Comparison of ENCODE assay signal across 8 cellular contexts in genomic region chr17:1715803-1716075, GRCh38. TPM values are rescaled to one million over a fixed set of nuclear protein-coding genes. Genes with fewer than 3 reads are reported as not detected.
A peak's percentile ranks its signal among the peaks of the same experiment; 100 is the strongest.
DNase-seq lines count a peak whose midpoint lies in the region; ATAC-seq and TF ChIP-seq lines count a peak whose summit lies in the region.

No MANE protein-coding gene starts in this region.

- H3K27me3 Mint-ChIP-seq in activated naive CD4-positive, alpha-beta T cell treated with anti-CD3 and anti-CD28 coated beads for 36 hours (ENCODE audit: low read depth): peaks cover 8% of the 10 kb centered on the region
- H3K27me3 Mint-ChIP-seq in memory B cell: peaks cover 10% of the 10 kb centered on the region

- no peaks in the 10 kb centered on the region for H3K9me3 ChIP-seq in body of pancreas
- H3K9me3 ChIP-seq in upper lobe of left lung: no peaks in the 10 kb centered on the region

- H3K27ac Mint-ChIP-seq in activated naive CD4-positive, alpha-beta T cell treated with anti-CD3 and anti-CD28 coated beads for 36 hours: no peak overlapping the region
- peak overlapping the region; percentile 94 for H3K27ac Mint-ChIP-seq in memory B cell

- no peaks in the 10 kb centered on the region for H3K9me3 Mint-ChIP-seq in activated naive CD4-positive, alpha-beta T cell treated with anti-CD3 and anti-CD28 coated beads for 36 hours
- no peaks in the 10 kb centered on the region for H3K9me3 Mint-ChIP-seq in memory B cell

- TF ChIP-seq POLR2A in body of pancreas (IDR thresholded peaks at IDR 0.05) (no peak), upper lobe of left lung (IDR thresholded peaks at IDR 0.05) (no peak)

- H3K4me1 Mint-ChIP-seq in activated naive CD4-positive, alpha-beta T cell treated with anti-CD3 and anti-CD28 coated beads for 36 hours (ENCODE audit: low read depth): peaks cover 25% of the 10 kb centered on the region
- H3K4me1 Mint-ChIP-seq in memory B cell: peaks cover 21% of the 10 kb centered on the region

- CTCF ChIA-PET in activated naive CD4-positive, alpha-beta T cell treated with anti-CD3 and anti-CD28 coated beads for 36 hours (lab: Charles Lee): interaction anchor here (1.6 kb wide), 1 partner anchor 46 kb away, joined by 6 read pairs; no protein-coding TSS in a partner anchor

- DNase-seq in activated naive CD4-positive, alpha-beta T cell treated with anti-CD3 and anti-CD28 coated beads for 36 hours: no peak
- no peak for DNase-seq in activated naive CD4-positive, alpha-beta T cell treated with Interleukin-2 at 50 U/mL for 16 hours
- DNase-seq in body of pancreas: no peak
- DNase-seq in memory B cell (ENCODE audit: low spot score in 2 of 2): no peak
- DNase-seq in upper lobe of left lung: no peak
- no peak for DNase-seq in activated CD4-positive, alpha-beta T cell treated with anti-CD3 and anti-CD28 coated beads, Interleukin-2, amount 50 U/mL, for 48 hours
- DNase-seq in NOMO-1 treated with DMSO at 0.1 percent for 48 hours (lab: John Stamatoyannopoulos, UW; ENCODE audit: unreplicated experiment): no peak

- H3K36me3 ChIP-seq in body of pancreas (replicated peaks in 1 of 2; ENCODE audit: insufficient read depth in 1 of 2, low read depth in 2 of 2) (peaks cover 0 to 2% of the 10 kb centered on the region in 2 donors), upper lobe of left lung (peaks cover 4 to 32% (median 19%) of the 10 kb centered on the region in 4 donors)

- ATAC-seq in body of pancreas: no peak
- ATAC-seq in memory B cell (ENCODE audit: low read depth): no peak
- no peak for ATAC-seq in upper lobe of left lung (ENCODE audit: low FRiP score in 2 of 2)
- no peak for ATAC-seq in HG03378 (IDR thresholded peaks at IDR 0.05; ENCODE audit: unreplicated experiment)

- no peak for TF ChIP-seq EP300 in upper lobe of left lung (IDR thresholded peaks at IDR 0.05)

- H3K4me3 ChIP-seq in body of pancreas (peak overlapping the region; percentile 82 to 98), upper lobe of left lung (peak overlapping the region; percentile 68 to 98 (median 85))

- no peaks in the 10 kb centered on the region for H3K27me3 ChIP-seq in body of pancreas
- H3K27me3 ChIP-seq in upper lobe of left lung: no peaks in the 10 kb centered on the region

- H3K27ac ChIP-seq in body of pancreas: peak overlapping the region; percentile 96 to 98 (median 97)
- H3K27ac ChIP-seq in upper lobe of left lung: peak overlapping the region; percentile 95 to 100 (median 98)

- TF ChIP-seq CTCF in body of pancreas (IDR thresholded peaks at IDR 0.05) (no peak), upper lobe of left lung (IDR thresholded peaks at IDR 0.05) (no peak)

- peaks cover 43% of the 10 kb centered on the region for H3K4me1 ChIP-seq in body of pancreas
- H3K4me1 ChIP-seq in upper lobe of left lung: peaks cover 45 to 60% (median 54%) of the 10 kb centered on the region in 4 donors

- no peaks in the 10 kb centered on the region for H3K36me3 Mint-ChIP-seq in activated naive CD4-positive, alpha-beta T cell treated with anti-CD3 and anti-CD28 coated beads for 36 hours (ENCODE audit: low read depth)
- H3K36me3 Mint-ChIP-seq in memory B cell: no peaks in the 10 kb centered on the region

- peak overlapping the region; percentile 81 for H3K4me3 Mint-ChIP-seq in activated naive CD4-positive, alpha-beta T cell treated with anti-CD3 and anti-CD28 coated beads for 36 hours
- peak overlapping the region; percentile 96 for H3K4me3 Mint-ChIP-seq in memory B cell

- intact Hi-C loops in activated naive CD4-positive, alpha-beta T cell treated with anti-CD3 and anti-CD28 coated beads for 36 hours (cut with micrococcal nuclease): loop anchor here (1.0 to 10.0 kb wide), 12 partner anchors 31 to 685 kb away; partner anchors contain the start of genes DPH1, INPP5K, MNT and PITPNA
- intact Hi-C loops in body of pancreas (cut with DNase I): no loop called here

- 0% methylated on average over 5 to 6 of the region's 23 CpGs for WGBS in body of pancreas, 2 donors
- 0 to 2% methylated on average over 2 to 13 of the region's 23 CpGs for WGBS in upper lobe of left lung, 2 donors

RNA-seq across cellular contexts. Expression of gene TLCD2, which starts 5.6 kb away (rescaled TPM):
- total RNA-seq in activated naive CD4-positive, alpha-beta T cell treated with anti-CD3 and anti-CD28 coated beads for 36 hours: under 1 TPM; 0.05 TPM
- 1 to 10 TPM; 1.6 to 2.6 TPM for total RNA-seq in body of pancreas
- total RNA-seq in upper lobe of left lung: 10 to 100 TPM; 11.3 to 24.7 (median 14.9) TPM

RNA-seq across cellular contexts. Expression of gene WDR81, which starts 8.8 kb away (rescaled TPM):
- 1 to 10 TPM; 2.9 to 3.7 TPM for total RNA-seq in activated naive CD4-positive, alpha-beta T cell treated with anti-CD3 and anti-CD28 coated beads for 36 hours
- total RNA-seq in body of pancreas (10 to 100 TPM; 15.6 to 31.6 TPM), upper lobe of left lung (100 to 1,000 TPM in 2 of 6 donors, 10 to 100 TPM in 4; 47.4 to 162 (median 60.8) TPM)

RNA-seq across cellular contexts. Expression of gene SERPINF2, which starts 26.9 kb away (rescaled TPM):
- total RNA-seq in activated naive CD4-positive, alpha-beta T cell treated with anti-CD3 and anti-CD28 coated beads for 36 hours: not detected
- total RNA-seq in body of pancreas (1 to 10 TPM; 5.9 to 8.8 TPM), upper lobe of left lung (10 to 100 TPM in 5 of 6 donors, 1 to 10 TPM in 1; 4.6 to 48.2 (median 24.6) TPM)

RNA-seq across cellular contexts. Expression of gene PRPF8, which starts 31.1 kb away (rescaled TPM):
- total RNA-seq in activated naive CD4-positive, alpha-beta T cell treated with anti-CD3 and anti-CD28 coated beads for 36 hours: 100 to 1,000 TPM; 458 to 479 TPM
- total RNA-seq in body of pancreas: 100 to 1,000 TPM in 1 of 2 donors, 10 to 100 TPM in 1; 84.7 to 100 TPM
- 100 to 1,000 TPM; 173 to 283 (median 220) TPM for total RNA-seq in upper lobe of left lung

RNA-seq across cellular contexts. Expression of gene SERPINF1, which starts 46.1 kb away (rescaled TPM):
- not detected for total RNA-seq in activated naive CD4-positive, alpha-beta T cell treated with anti-CD3 and anti-CD28 coated beads for 36 hours
- 100 to 1,000 TPM; 146 to 194 TPM for total RNA-seq in body of pancreas
- total RNA-seq in upper lobe of left lung: 100 to 1,000 TPM in 4 of 6 donors, 10 to 100 TPM in 2; 69.8 to 235 (median 114) TPM

Comparison
In these comparisons a context has a peak if more than half of its experiments do, and no peak if none do; other contexts are left out.
1. RNA of gene SERPINF2, which starts 26.9 kb away (total RNA-seq): 4.6 to 48.2 TPM in upper lobe of left lung and 5.9 to 8.8 TPM in body of pancreas; not detected in activated naive CD4-positive, alpha-beta T cell treated with anti-CD3 and anti-CD28 coated beads for 36 hours; every median in the first group is over 4 times any median in the second.